ENCODE assay signal across 2 cellular contexts in the genomic region with DNA sequence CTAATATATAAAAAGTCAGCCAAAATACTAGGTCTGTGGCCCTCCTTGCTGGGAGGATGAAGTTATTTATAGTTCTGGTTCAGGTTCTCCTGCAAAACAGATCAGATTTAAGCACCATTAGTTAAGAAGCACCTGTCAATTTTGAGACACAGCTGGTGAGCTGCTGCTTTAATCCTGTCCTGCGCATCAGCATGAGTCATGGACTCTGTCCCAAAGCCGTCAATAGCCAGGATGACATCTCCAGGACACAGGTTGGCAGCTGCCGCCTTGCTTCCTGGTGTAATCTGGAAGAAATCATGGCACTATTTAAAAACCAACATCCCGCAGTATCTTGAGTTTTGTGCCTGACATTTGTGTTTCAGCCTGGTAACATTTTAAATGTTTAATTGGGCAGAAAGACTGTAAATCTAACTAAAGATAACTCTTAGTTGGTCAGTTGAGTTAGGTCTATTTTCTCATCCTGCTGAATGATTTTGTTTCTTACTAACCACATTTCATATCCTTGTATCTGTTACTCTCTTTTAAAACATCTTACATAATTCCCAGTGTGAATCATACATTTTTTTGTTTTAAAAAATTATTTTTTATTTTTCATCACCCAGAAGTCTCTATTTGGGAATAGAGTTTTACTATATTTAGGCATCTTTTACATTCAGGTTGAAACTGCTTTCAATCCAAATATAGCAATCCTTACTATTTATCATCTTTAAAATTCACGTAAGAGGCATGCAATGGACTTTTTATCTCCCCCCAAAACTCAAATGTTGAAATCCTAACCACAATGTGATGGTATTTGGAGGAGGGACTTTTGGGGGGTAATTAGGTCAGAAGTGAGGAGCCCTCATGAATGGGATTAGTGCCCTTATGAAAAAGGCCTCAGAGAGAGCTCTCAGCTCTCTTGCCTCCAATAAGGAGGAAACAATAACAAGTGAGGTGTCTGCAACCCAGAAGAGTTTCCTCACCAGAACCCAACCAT.
TF ChIP-seq lines count a peak whose summit lies in the region.

No MANE protein-coding gene starts in this region.

TF ChIP-seq in K562, 482 proteins besides CTCF, POLR2A, EP300 and RAD21:
- TF ChIP-seq SMARCA5 (IDR thresholded peaks at IDR 0.05) (no peak), NRF1 (conservative IDR thresholded peaks at IDR 0.05 in 1 of 2, IDR thresholded peaks at IDR 0.05 in 1 of 2) (peak; percentile 14 to 41; a peak in 2 of 4 replicates)

TF ChIP-seq in WTC11, 78 proteins besides CTCF, POLR2A, EP300 and RAD21:
- TF ChIP-seq, protein P1, sequence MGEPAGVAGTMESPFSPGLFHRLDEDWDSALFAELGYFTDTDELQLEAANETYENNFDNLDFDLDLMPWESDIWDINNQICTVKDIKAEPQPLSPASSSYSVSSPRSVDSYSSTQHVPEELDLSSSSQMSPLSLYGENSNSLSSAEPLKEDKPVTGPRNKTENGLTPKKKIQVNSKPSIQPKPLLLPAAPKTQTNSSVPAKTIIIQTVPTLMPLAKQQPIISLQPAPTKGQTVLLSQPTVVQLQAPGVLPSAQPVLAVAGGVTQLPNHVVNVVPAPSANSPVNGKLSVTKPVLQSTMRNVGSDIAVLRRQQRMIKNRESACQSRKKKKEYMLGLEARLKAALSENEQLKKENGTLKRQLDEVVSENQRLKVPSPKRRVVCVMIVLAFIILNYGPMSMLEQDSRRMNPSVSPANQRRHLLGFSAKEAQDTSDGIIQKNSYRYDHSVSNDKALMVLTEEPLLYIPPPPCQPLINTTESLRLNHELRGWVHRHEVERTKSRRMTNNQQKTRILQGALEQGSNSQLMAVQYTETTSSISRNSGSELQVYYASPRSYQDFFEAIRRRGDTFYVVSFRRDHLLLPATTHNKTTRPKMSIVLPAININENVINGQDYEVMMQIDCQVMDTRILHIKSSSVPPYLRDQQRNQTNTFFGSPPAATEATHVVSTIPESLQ (CRISPR knock-in tag; IDR thresholded peaks at IDR 0.05), result no peak
- TF ChIP-seq ZNF263 (CRISPR knock-in tag; IDR thresholded peaks at IDR 0.05; ENCODE audit: low read depth) (no peak), JAZF1 (CRISPR knock-in tag; IDR thresholded peaks at IDR 0.05) (no peak), PRRX2 (CRISPR knock-in tag; IDR thresholded peaks at IDR 0.05) (no peak)
- TF ChIP-seq, protein P2, sequence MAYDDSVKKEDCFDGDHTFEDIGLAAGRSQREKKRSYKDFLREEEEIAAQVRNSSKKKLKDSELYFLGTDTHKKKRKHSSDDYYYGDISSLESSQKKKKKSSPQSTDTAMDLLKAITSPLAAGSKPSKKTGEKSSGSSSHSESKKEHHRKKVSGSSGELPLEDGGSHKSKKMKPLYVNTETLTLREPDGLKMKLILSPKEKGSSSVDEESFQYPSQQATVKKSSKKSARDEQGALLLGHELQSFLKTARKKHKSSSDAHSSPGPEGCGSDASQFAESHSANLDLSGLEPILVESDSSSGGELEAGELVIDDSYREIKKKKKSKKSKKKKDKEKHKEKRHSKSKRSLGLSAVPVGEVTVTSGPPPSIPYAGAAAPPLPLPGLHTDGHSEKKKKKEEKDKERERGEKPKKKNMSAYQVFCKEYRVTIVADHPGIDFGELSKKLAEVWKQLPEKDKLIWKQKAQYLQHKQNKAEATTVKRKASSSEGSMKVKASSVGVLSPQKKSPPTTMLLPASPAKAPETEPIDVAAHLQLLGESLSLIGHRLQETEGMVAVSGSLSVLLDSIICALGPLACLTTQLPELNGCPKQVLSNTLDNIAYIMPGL (CRISPR knock-in tag; IDR thresholded peaks at IDR 0.05), result no peak
- TF ChIP-seq, protein P3, sequence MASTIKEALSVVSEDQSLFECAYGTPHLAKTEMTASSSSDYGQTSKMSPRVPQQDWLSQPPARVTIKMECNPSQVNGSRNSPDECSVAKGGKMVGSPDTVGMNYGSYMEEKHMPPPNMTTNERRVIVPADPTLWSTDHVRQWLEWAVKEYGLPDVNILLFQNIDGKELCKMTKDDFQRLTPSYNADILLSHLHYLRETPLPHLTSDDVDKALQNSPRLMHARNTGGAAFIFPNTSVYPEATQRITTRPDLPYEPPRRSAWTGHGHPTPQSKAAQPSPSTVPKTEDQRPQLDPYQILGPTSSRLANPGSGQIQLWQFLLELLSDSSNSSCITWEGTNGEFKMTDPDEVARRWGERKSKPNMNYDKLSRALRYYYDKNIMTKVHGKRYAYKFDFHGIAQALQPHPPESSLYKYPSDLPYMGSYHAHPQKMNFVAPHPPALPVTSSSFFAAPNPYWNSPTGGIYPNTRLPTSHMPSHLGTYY (CRISPR knock-in tag; IDR thresholded peaks at IDR 0.05), result no peak
- TF ChIP-seq, protein P4, sequence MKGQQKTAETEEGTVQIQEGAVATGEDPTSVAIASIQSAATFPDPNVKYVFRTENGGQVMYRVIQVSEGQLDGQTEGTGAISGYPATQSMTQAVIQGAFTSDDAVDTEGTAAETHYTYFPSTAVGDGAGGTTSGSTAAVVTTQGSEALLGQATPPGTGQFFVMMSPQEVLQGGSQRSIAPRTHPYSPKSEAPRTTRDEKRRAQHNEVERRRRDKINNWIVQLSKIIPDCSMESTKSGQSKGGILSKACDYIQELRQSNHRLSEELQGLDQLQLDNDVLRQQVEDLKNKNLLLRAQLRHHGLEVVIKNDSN (CRISPR knock-in tag; IDR thresholded peaks at IDR 0.05), result no peak
